13 cellular contexts compared by ENCODE assay signal in genomic region chr5:74199005-74199404, GRCh38.
DNase-seq lines count a peak whose midpoint lies in the region; ATAC-seq, FAIRE-seq and TF ChIP-seq lines count a peak whose summit lies in the region.
"Had no signal": no experiment of that assay in that cellular context is flagged by ENCODE, and none has a peak within 500 bp of the region (broad histone marks: within the 10 kb centered on the region; RNA-seq: fewer than 3 reads in every experiment).

No MANE protein-coding gene starts in this region.

- no peaks in the 10 kb centered on the region for H3K27me3 ChIP-seq in Loucy (ENCODE audit: insufficient read depth, low read length, poor library complexity, severe bottlenecking)
- H3K27me3 ChIP-seq in CD8-positive, alpha-beta memory T cell (ENCODE audit: insufficient read depth, low read length, poor library complexity, severe bottlenecking): no peaks in the 10 kb centered on the region
- H3K27me3 ChIP-seq: breast epithelium had no signal

- no peak overlapping the region for H3K27ac ChIP-seq in CD8-positive, alpha-beta memory T cell (ENCODE audit: low read depth, low read length)
- H3K27ac ChIP-seq: breast epithelium had no signal

- no peaks in the 10 kb centered on the region for H3K9me3 Mint-ChIP-seq in CD8-positive, alpha-beta memory T cell
- H3K9me3 Mint-ChIP-seq: memory B cell had no signal

- H3K9me2 ChIP-seq in Loucy (replicated peaks; ENCODE audit: low read depth, low read length): no peaks in the 10 kb centered on the region

- FAIRE-seq in GM19239 (lab: Jason Lieb, UNC): peak; percentile 76
- FAIRE-seq: endothelial cell of umbilical vein, urothelium cell line had no signal

- no peaks in the 10 kb centered on the region for H3K36me3 ChIP-seq in Loucy (ENCODE audit: insufficient read depth, low read length)
- H3K36me3 ChIP-seq in CD8-positive, alpha-beta memory T cell (ENCODE audit: insufficient read depth, low read length): no peaks in the 10 kb centered on the region
- H3K36me3 ChIP-seq: breast epithelium had no signal

- H3K4me3 Mint-ChIP-seq in CD8-positive, alpha-beta memory T cell: no peak overlapping the region
- H3K4me3 Mint-ChIP-seq: memory B cell had no signal

- H3K4me1 Mint-ChIP-seq in CD8-positive, alpha-beta memory T cell: no peaks in the 10 kb centered on the region
- H3K4me1 Mint-ChIP-seq: memory B cell had no signal

- no peaks in the 10 kb centered on the region for H4K20me1 ChIP-seq in Loucy (ENCODE audit: insufficient read depth, low read length, poor library complexity, severe bottlenecking)

- DNase-seq in activated CD4-positive, alpha-beta T cell treated with anti-CD3 and anti-CD28 coated beads for 48 hours: peak; percentile 34
- no peak for DNase-seq in activated CD4-positive, alpha-beta T cell treated with anti-CD3 and anti-CD28 coated beads for 1 hour
- no peak for DNase-seq in GM19239 (ENCODE audit: insufficient read length, low spot score)
- peak; percentile 25 for DNase-seq in glomerular visceral epithelial cell (ENCODE audit: extremely low spot score)
- no peak for DNase-seq in stimulated activated naive CD4-positive, alpha-beta T cell treated with Interleukin-2 at 50 U/mL for 16 hours (lab: John Stamatoyannopoulos, UW)
- no peak for DNase-seq in CD8-positive, alpha-beta memory T cell
- no peak for DNase-seq in left cardiac atrium
- DNase-seq: NCI-H2029 had no signal

- POLR2A ChIA-PET in CD8-positive, alpha-beta memory T cell (lab: Charles Lee): no interaction called here

- CTCF ChIA-PET in CD8-positive, alpha-beta memory T cell (lab: Charles Lee): no interaction called here

- H3K4me1 ChIP-seq in Loucy (ENCODE audit: insufficient read depth, low read length, poor library complexity, severe bottlenecking): peaks cover 36% of the 10 kb centered on the region
- H3K4me1 ChIP-seq in CD8-positive, alpha-beta memory T cell (ENCODE audit: insufficient read depth, low read length): no peaks in the 10 kb centered on the region

- no peak for TF ChIP-seq CTCF in Loucy (conservative IDR thresholded peaks at IDR 0.05; ENCODE audit: low read length)

- peak overlapping the region; percentile 1 for H3K9ac ChIP-seq in Loucy (ENCODE audit: low read depth, low read length, poor library complexity, severe bottlenecking)

- ATAC-seq in left cardiac atrium: no peak

- H3K27ac Mint-ChIP-seq in CD8-positive, alpha-beta memory T cell: no peak overlapping the region
- H3K27ac Mint-ChIP-seq: memory B cell had no signal

- H3K36me3 Mint-ChIP-seq in CD8-positive, alpha-beta memory T cell: no peaks in the 10 kb centered on the region
- H3K36me3 Mint-ChIP-seq: memory B cell had no signal

- peaks cover 2 to 5% of the 10 kb centered on the region in 2 donors for H3K27me3 Mint-ChIP-seq in CD8-positive, alpha-beta memory T cell

- H3K4me2 ChIP-seq in Loucy (ENCODE audit: low read depth, low read length, poor library complexity, severe bottlenecking): peak overlapping the region; percentile 13

- H3F3A ChIP-seq in Loucy (ENCODE audit: low read depth): no peaks in the 10 kb centered on the region

- H3K79me2 ChIP-seq in Loucy (ENCODE audit: insufficient read depth, low read length): no peaks in the 10 kb centered on the region

- H2AFZ ChIP-seq in Loucy (ENCODE audit: low read length): peak overlapping the region; percentile 78

- no peak overlapping the region for H3K4me3 ChIP-seq in Loucy (ENCODE audit: low read length, poor library complexity, severe bottlenecking)
- no peak overlapping the region for H3K4me3 ChIP-seq in CD8-positive, alpha-beta memory T cell (ENCODE audit: low read length)
- H3K4me3 ChIP-seq: breast epithelium had no signal

- intact Hi-C loops in left cardiac atrium (cut with DNase I): no loop called here

- H3K9me3 ChIP-seq in Loucy (ENCODE audit: insufficient read depth, low read depth, low read length): no peaks in the 10 kb centered on the region
- no peaks in the 10 kb centered on the region for H3K9me3 ChIP-seq in CD8-positive, alpha-beta memory T cell (ENCODE audit: low read length)
- H3K9me3 ChIP-seq: breast epithelium had no signal

Comparison
In these comparisons a context has a peak if more than half of its experiments do, and no peak if none do; other contexts are left out.
1. DNase-seq: peak in activated CD4-positive, alpha-beta T cell treated with anti-CD3 and anti-CD28 coated beads for 48 hours (single experiment) and glomerular visceral epithelial cell (single experiment); none in activated CD4-positive, alpha-beta T cell treated with anti-CD3 and anti-CD28 coated beads for 1 hour (single experiment), GM19239 (single experiment), stimulated activated naive CD4-positive, alpha-beta T cell treated with Interleukin-2 at 50 U/mL for 16 hours (single experiment), CD8-positive, alpha-beta memory T cell (0 of 5) and left cardiac atrium (single experiment).